1 cellular context compared by ENCODE assay signal in genomic region chr22:23774114-23774921, GRCh38.
A peak's percentile ranks its signal among the peaks of the same experiment; 100 is the strongest.
TF ChIP-seq lines count a peak whose summit lies in the region.

No MANE protein-coding gene starts in this region.

TF ChIP-seq in HepG2, 621 proteins besides CTCF, POLR2A, EP300 and RAD21 (continued from another document and continues in another):
- peak; percentile 89 for TF ChIP-seq FOXP4 (CRISPR knock-in tag; IDR thresholded peaks at IDR 0.05)
- TF ChIP-seq ZNF580 (CRISPR knock-in tag; IDR thresholded peaks at IDR 0.05; ENCODE audit: borderline replicate concordance, low read depth) = peak; percentile 60; the same call in 1 of the 2 replicates
- no peak for TF ChIP-seq ZNF816 (CRISPR knock-in tag; IDR thresholded peaks at IDR 0.05; ENCODE audit: borderline replicate concordance)
- peak; percentile 93; the same call in 1 of the 2 replicates for TF ChIP-seq MIER3 (CRISPR knock-in tag; IDR thresholded peaks at IDR 0.05; ENCODE audit: borderline replicate concordance)
- TF ChIP-seq AHR (CRISPR knock-in tag; IDR thresholded peaks at IDR 0.05) = peak; percentile 46; the same call in 1 of the 2 replicates
- TF ChIP-seq TCF12 (IDR thresholded peaks at IDR 0.05) = no peak
- TF ChIP-seq TCF12 (CRISPR knock-in tag; IDR thresholded peaks at IDR 0.05) = 0 out of 2 replicates have a peak, but pooled peaks have one; percentile 38
- TF ChIP-seq TFAP4 (IDR thresholded peaks at IDR 0.05; ENCODE audit: borderline replicate concordance, low read depth) = peak; percentile 79; the same call in 1 of the 2 replicates
- TF ChIP-seq ESRRA (CRISPR knock-in tag; IDR thresholded peaks at IDR 0.05; ENCODE audit: low read depth) = peak; percentile 85
- TF ChIP-seq CCDC6 (CRISPR knock-in tag; IDR thresholded peaks at IDR 0.05) = peak; percentile 59; the same call in 1 of the 2 replicates
- peak; percentile 29; the same call in 1 of the 2 replicates for TF ChIP-seq ZNF280D (CRISPR knock-in tag; IDR thresholded peaks at IDR 0.05)
- peak; percentile 94; the same call in 1 of the 2 replicates for TF ChIP-seq MTA1 (CRISPR knock-in tag; IDR thresholded peaks at IDR 0.05; ENCODE audit: borderline replicate concordance)
- TF ChIP-seq HNF1B (CRISPR knock-in tag; IDR thresholded peaks at IDR 0.05) = peak; percentile 74
- TF ChIP-seq BRD4 (CRISPR knock-in tag; IDR thresholded peaks at IDR 0.05) = no peak
- no peak for TF ChIP-seq KLF13 (CRISPR knock-in tag; IDR thresholded peaks at IDR 0.05)
- peak; percentile 51; the same call in 1 of the 2 replicates for TF ChIP-seq POLR2G (IDR thresholded peaks at IDR 0.05; ENCODE audit: low read depth, low read length)
- TF ChIP-seq TIGD3 (CRISPR knock-in tag; IDR thresholded peaks at IDR 0.05; ENCODE audit: borderline replicate concordance) = no peak
- peak; percentile 91 for TF ChIP-seq HDAC2 (CRISPR knock-in tag; IDR thresholded peaks at IDR 0.05)
- TF ChIP-seq ZHX2 (IDR thresholded peaks at IDR 0.05; ENCODE audit: low read depth) = peak; percentile 39; the same call in 1 of the 2 replicates
- TF ChIP-seq ZHX2 (CRISPR knock-in tag; IDR thresholded peaks at IDR 0.05; ENCODE audit: borderline replicate concordance) = no peak
- TF ChIP-seq ZGPAT (CRISPR knock-in tag; IDR thresholded peaks at IDR 0.05) = peak; percentile 86
- no peak for TF ChIP-seq NFRKB (IDR thresholded peaks at IDR 0.05)
- no peak for TF ChIP-seq PLSCR1 (CRISPR knock-in tag; IDR thresholded peaks at IDR 0.05; ENCODE audit: borderline replicate concordance)
- peak; percentile 86 for TF ChIP-seq FOXK1 (CRISPR knock-in tag; IDR thresholded peaks at IDR 0.05; ENCODE audit: borderline replicate concordance, low read depth)
- TF ChIP-seq ZNF501 (CRISPR knock-in tag; IDR thresholded peaks at IDR 0.05) = peak; percentile 56; the same call in 1 of the 2 replicates
- no peak for TF ChIP-seq ZNF546 (CRISPR knock-in tag; conservative IDR thresholded peaks at IDR 0.05)
- TF ChIP-seq TOPORS (CRISPR knock-in tag; IDR thresholded peaks at IDR 0.05) = peak; percentile 52; the same call in 1 of the 2 replicates
- peak; percentile 95 for TF ChIP-seq HNF4A (CRISPR knock-in tag; IDR thresholded peaks at IDR 0.05)
- 0 out of 2 replicates have a peak, but pooled peaks have one; percentile 55 for TF ChIP-seq HOXD1 (CRISPR knock-in tag; IDR thresholded peaks at IDR 0.05)
- TF ChIP-seq PHF8 (CRISPR knock-in tag; IDR thresholded peaks at IDR 0.05) = 0 out of 2 replicates have a peak, but pooled peaks have one; percentile 7
- no peak for TF ChIP-seq ZNF691 (CRISPR knock-in tag; IDR thresholded peaks at IDR 0.05; ENCODE audit: borderline replicate concordance, low read depth)
- no peak for TF ChIP-seq ZNF44 (CRISPR knock-in tag; IDR thresholded peaks at IDR 0.05)
- TF ChIP-seq ZNF710 (CRISPR knock-in tag; IDR thresholded peaks at IDR 0.05; ENCODE audit: borderline replicate concordance) = no peak
- TF ChIP-seq SUZ12 (IDR thresholded peaks at IDR 0.05; ENCODE audit: low read depth, low read length) = no peak
- peak; percentile 94 for TF ChIP-seq RARA (CRISPR knock-in tag; IDR thresholded peaks at IDR 0.05)
